In genomic region chr9:128718475-128718874, GRCh38 we compare ENCODE assay signal across 22 cellular contexts.
"Had no signal": no experiment of that assay in that cellular context is flagged by ENCODE, and none has a peak within 500 bp of the region (broad histone marks: within the 10 kb centered on the region; RNA-seq: fewer than 3 reads in every experiment).

No MANE protein-coding gene starts in this region.

- H3K9me3 Mint-ChIP-seq: natural killer cell had no signal

- H3K4me3 ChIP-seq: dorsolateral prefrontal cortex, lower lobe of right lung, ovary, psoas muscle, smooth muscle cell, stomach, tibial artery, upper lobe of right lung, uterus had no signal

- H3K4me3 Mint-ChIP-seq: natural killer cell had no signal

- H3K36me3 Mint-ChIP-seq: natural killer cell had no signal

- H3K9me3 ChIP-seq: lower lobe of right lung, ovary, psoas muscle, stomach, tibial artery, upper lobe of right lung, uterus had no signal

- H3K27me3 ChIP-seq: dorsolateral prefrontal cortex, ovary, stomach, tibial artery, upper lobe of right lung, uterus had no signal

- H3K27ac ChIP-seq: dorsolateral prefrontal cortex, lower lobe of right lung, ovary, psoas muscle, tibial artery, upper lobe of right lung, uterus had no signal

- H3K4me1 ChIP-seq: lower lobe of right lung, psoas muscle, upper lobe of right lung, uterus had no signal

- DNase-seq: dorsolateral prefrontal cortex; effector CD4-positive, alpha-beta T cell; hippocampal formation; kidney glomerular epithelial cell; left colon; lower lobe of right lung; natural killer cell; occipital lobe; stimulated activated CD4-positive, alpha-beta T cell treated with anti-CD3 and anti-CD28 coated beads, Interleukin-12 subunit alpha, Interleukin-12 subunit beta, amount 100 ng/mL, for 4 hours; stimulated activated CD4-positive, alpha-beta T cell treated with anti-CD3 and anti-CD28 coated beads, Interleukin-1b, Interleukin-23, amount 100 ng/mL, for 48 hours; stimulated activated CD4-positive, alpha-beta T cell treated with anti-CD3 and anti-CD28 coated beads, Interleukin-4, amount 100 ng/mL, for 1 hour; stimulated activated CD8-positive, alpha-beta memory T cell treated with anti-CD3 and anti-CD28 coated beads, Interleukin-4, amount 100 ng/mL, for 48 hours; stimulated activated naive CD4-positive, alpha-beta T cell treated with Interleukin-2 at 50 U/mL for 16 hours; stomach; tibial artery; upper lobe of right lung; uterus had no signal

- H3K27ac Mint-ChIP-seq: natural killer cell had no signal

- ATAC-seq: left colon, left ventricle myocardium superior, lower lobe of right lung, natural killer cell, psoas muscle, right cardiac atrium, upper lobe of right lung had no signal

- H3K36me3 ChIP-seq: ovary, uterus had no signal
